In genomic region chr2:71133603-71134002, GRCh38 we compare ENCODE assay signal across 8 cellular contexts.
"Had no signal": no experiment of that assay in that cellular context is flagged by ENCODE, and none has a peak within 500 bp of the region (broad histone marks: within the 10 kb centered on the region; RNA-seq: fewer than 3 reads in every experiment).

No MANE protein-coding gene starts in this region.

- H2AFZ ChIP-seq: GM23338 had no signal

- H3K27ac Mint-ChIP-seq: GM23338, H9, HFFc6, IgD-negative memory B cell had no signal

- H3K4me2 ChIP-seq: GM23338 had no signal

- H3K4me1 Mint-ChIP-seq: GM23338 had no signal

- H3K4me3 ChIP-seq: GM23338 had no signal

- ATAC-seq: GM23338 had no signal

- H3K4me3 Mint-ChIP-seq: GM23338, H9, HFFc6, IgD-negative memory B cell had no signal

- H3K9me3 Mint-ChIP-seq: GM23338, H9, HFFc6, IgD-negative memory B cell had no signal

- DNase-seq: H9, HCEC 1CT, HFFc6, KG1 had no signal

- FAIRE-seq: H1, HTR-8/SVneo had no signal

- H3K27me3 Mint-ChIP-seq: IgD-negative memory B cell had no signal
